14 cellular contexts compared by ENCODE assay signal in the genomic region with DNA sequence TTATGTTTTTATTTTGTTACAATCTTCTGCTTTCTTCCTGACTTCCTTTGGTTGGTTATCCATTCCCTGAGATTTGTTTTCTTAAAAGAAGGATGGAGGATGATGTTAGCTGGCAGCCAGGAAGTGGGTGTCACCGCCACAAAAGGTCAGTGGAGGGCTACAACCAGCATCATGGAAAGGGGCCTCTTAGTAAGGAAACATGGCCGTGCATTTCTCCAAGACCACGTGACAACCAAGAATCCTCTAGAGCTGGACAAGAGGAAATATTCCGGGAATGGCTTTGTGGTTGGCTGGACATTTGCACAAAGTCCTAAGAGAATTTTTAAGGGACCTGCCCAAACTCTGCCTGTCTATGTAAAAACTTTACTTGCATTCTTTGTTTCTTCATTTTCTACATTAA.
A peak's percentile ranks its signal among the peaks of the same experiment; 100 is the strongest.
DNase-seq lines count a peak whose midpoint lies in the region; ATAC-seq, FAIRE-seq and TF ChIP-seq lines count a peak whose summit lies in the region.
"Had no signal": no experiment of that assay in that cellular context is flagged by ENCODE, and none has a peak within 500 bp of the region (broad histone marks: within the 10 kb centered on the region; RNA-seq: fewer than 3 reads in every experiment).

No MANE protein-coding gene starts in this region.

- TF ChIP-seq CTCF in BJ (IDR thresholded peaks at IDR 0.05; ENCODE audit: insufficient read depth, low read depth, low read length) (no peak), fibroblast of the aortic adventitia (IDR thresholded peaks at IDR 0.05; ENCODE audit: insufficient read depth, low read length) (no peak), pancreas (IDR thresholded peaks at IDR 0.05) (no peak)

- no peak overlapping the region for H3K27ac Mint-ChIP-seq in activated CD4-positive, alpha-beta T cell treated with anti-CD3 and anti-CD28 coated beads, Interleukin-2, amount 10 ng/mL, durations not matched to agents 7 days and 5 days
- H3K27ac Mint-ChIP-seq: activated T-cell treated with anti-CD3 and anti-CD28 coated beads, Interleukin-2, amount 50 U/mL, for 72 hours had no signal

- DNase-seq in BJ (ENCODE audit: low read depth): peak; percentile 86
- DNase-seq in SJCRH30: peak; percentile 44 to 51
- DNase-seq in fibroblast of the aortic adventitia (ENCODE audit: low read depth): peak; percentile 93
- peak in 1 of 6 donors; percentile 11 for DNase-seq in pancreas
- no peak for DNase-seq in activated CD4-positive, alpha-beta T cell treated with anti-CD3 and anti-CD28 coated beads for 1 hour
- DNase-seq in activated CD4-positive, alpha-beta T cell treated with anti-CD3 and anti-CD28 coated beads, Interleukin-2, amount 10 ng/mL, durations not matched to agents 7 days and 5 days: no peak
- DNase-seq in ureter (ENCODE audit: low spot score): no peak
- DNase-seq: activated T-cell treated with anti-CD3 and anti-CD28 coated beads, Interleukin-2, amount 50 U/mL, for 72 hours; islet precursor cell had no signal

- H3K4me3 ChIP-seq in BJ (ENCODE audit: low read depth, low read length) (no peak overlapping the region), SJCRH30 (no peak overlapping the region), fibroblast of the aortic adventitia (ENCODE audit: low read depth, low read length) (no peak overlapping the region), pancreas (no peak overlapping the region)
- H3K4me3 ChIP-seq: breast epithelium, ovary, thyroid gland had no signal

- H3K4me1 ChIP-seq in SJCRH30: peaks cover 24% of the 10 kb centered on the region
- no peaks in the 10 kb centered on the region for H3K4me1 ChIP-seq in pancreas
- H3K4me1 ChIP-seq: breast epithelium had no signal

- H3K36me3 ChIP-seq in BJ (ENCODE audit: control insufficient read depth, insufficient read depth, low read length) (no peaks in the 10 kb centered on the region), SJCRH30 (no peaks in the 10 kb centered on the region), pancreas (no peaks in the 10 kb centered on the region)
- H3K36me3 ChIP-seq: breast epithelium, ovary, thyroid gland had no signal

- H3K4me3 Mint-ChIP-seq in activated CD4-positive, alpha-beta T cell treated with anti-CD3 and anti-CD28 coated beads, Interleukin-2, amount 10 ng/mL, durations not matched to agents 7 days and 5 days: no peak overlapping the region
- H3K4me3 Mint-ChIP-seq: activated T-cell treated with anti-CD3 and anti-CD28 coated beads, Interleukin-2, amount 50 U/mL, for 72 hours had no signal

- no peaks in the 10 kb centered on the region for H3K4me1 Mint-ChIP-seq in activated CD4-positive, alpha-beta T cell treated with anti-CD3 and anti-CD28 coated beads, Interleukin-2, amount 10 ng/mL, durations not matched to agents 7 days and 5 days

- no peaks in the 10 kb centered on the region for H3K27me3 Mint-ChIP-seq in activated CD4-positive, alpha-beta T cell treated with anti-CD3 and anti-CD28 coated beads, Interleukin-2, amount 10 ng/mL, durations not matched to agents 7 days and 5 days

- no peak overlapping the region; the same call in 1 of the 2 replicates for H3K27ac ChIP-seq in SJCRH30
- no peak overlapping the region for H3K27ac ChIP-seq in pancreas
- H3K27ac ChIP-seq: ovary, RWPE1 had no signal

- intact Hi-C loops in pancreas (cut with DNase I): no loop called here

- CTCF ChIA-PET in BJ (lab: Yijun Ruan, JAX): interaction anchor here (1.4 kb wide), 1 partner anchor 422 kb away, joined by 4 read pairs; no protein-coding TSS in a partner anchor
- CTCF ChIA-PET in activated CD4-positive, alpha-beta T cell treated with anti-CD3 and anti-CD28 coated beads, Interleukin-2, amount 10 ng/mL, durations not matched to agents 7 days and 5 days (lab: Charles Lee): no interaction called here

- POLR2A ChIA-PET in BJ (lab: Charles Lee): no interaction called here
- POLR2A ChIA-PET in activated CD4-positive, alpha-beta T cell treated with anti-CD3 and anti-CD28 coated beads, Interleukin-2, amount 10 ng/mL, durations not matched to agents 7 days and 5 days (lab: Charles Lee): no interaction called here

- 85 to 91% methylated on average over 4 of the region's 4 CpGs for WGBS in pancreas, 2 donors

- H3K36me3 Mint-ChIP-seq in activated CD4-positive, alpha-beta T cell treated with anti-CD3 and anti-CD28 coated beads, Interleukin-2, amount 10 ng/mL, durations not matched to agents 7 days and 5 days (ENCODE audit: low read depth): no peaks in the 10 kb centered on the region

- FAIRE-seq in pancreas (lab: Jason Lieb, UNC): no peak

- no peaks in the 10 kb centered on the region for H3K9me3 Mint-ChIP-seq in activated CD4-positive, alpha-beta T cell treated with anti-CD3 and anti-CD28 coated beads, Interleukin-2, amount 10 ng/mL, durations not matched to agents 7 days and 5 days
- H3K9me3 Mint-ChIP-seq: activated T-cell treated with anti-CD3 and anti-CD28 coated beads, Interleukin-2, amount 50 U/mL, for 72 hours had no signal

- H3K27me3 ChIP-seq in BJ (ENCODE audit: control insufficient read depth, insufficient read depth, low read length) (no peaks in the 10 kb centered on the region), SJCRH30 (no peaks in the 10 kb centered on the region), pancreas (no peaks in the 10 kb centered on the region)
- H3K27me3 ChIP-seq: breast epithelium, ovary, thyroid gland had no signal

- ATAC-seq in pancreas: peak in 3 of 4 donors; percentile 9 to 46 (median 30)
- ATAC-seq in HG02870 (IDR thresholded peaks at IDR 0.05; ENCODE audit: unreplicated experiment): no peak
- ATAC-seq: activated T-cell treated with anti-CD3 and anti-CD28 coated beads, Interleukin-2, amount 50 U/mL, for 72 hours had no signal

- no peaks in the 10 kb centered on the region for H3K9me3 ChIP-seq in SJCRH30 (replicated peaks)
- no peaks in the 10 kb centered on the region for H3K9me3 ChIP-seq in pancreas
- H3K9me3 ChIP-seq: breast epithelium, ovary, thyroid gland had no signal

Comparison
In these comparisons a context has a peak if more than half of its experiments do, and no peak if none do; other contexts are left out.
1. DNase-seq: peak in BJ (single experiment), SJCRH30 (2 of 2) and fibroblast of the aortic adventitia (single experiment); none in activated CD4-positive, alpha-beta T cell treated with anti-CD3 and anti-CD28 coated beads for 1 hour (single experiment), activated CD4-positive, alpha-beta T cell treated with anti-CD3 and anti-CD28 coated beads, Interleukin-2, amount 10 ng/mL, durations not matched to agents 7 days and 5 days (single experiment) and ureter (single experiment).